ENCODE assay signal across 1 cellular context in the genomic region with DNA sequence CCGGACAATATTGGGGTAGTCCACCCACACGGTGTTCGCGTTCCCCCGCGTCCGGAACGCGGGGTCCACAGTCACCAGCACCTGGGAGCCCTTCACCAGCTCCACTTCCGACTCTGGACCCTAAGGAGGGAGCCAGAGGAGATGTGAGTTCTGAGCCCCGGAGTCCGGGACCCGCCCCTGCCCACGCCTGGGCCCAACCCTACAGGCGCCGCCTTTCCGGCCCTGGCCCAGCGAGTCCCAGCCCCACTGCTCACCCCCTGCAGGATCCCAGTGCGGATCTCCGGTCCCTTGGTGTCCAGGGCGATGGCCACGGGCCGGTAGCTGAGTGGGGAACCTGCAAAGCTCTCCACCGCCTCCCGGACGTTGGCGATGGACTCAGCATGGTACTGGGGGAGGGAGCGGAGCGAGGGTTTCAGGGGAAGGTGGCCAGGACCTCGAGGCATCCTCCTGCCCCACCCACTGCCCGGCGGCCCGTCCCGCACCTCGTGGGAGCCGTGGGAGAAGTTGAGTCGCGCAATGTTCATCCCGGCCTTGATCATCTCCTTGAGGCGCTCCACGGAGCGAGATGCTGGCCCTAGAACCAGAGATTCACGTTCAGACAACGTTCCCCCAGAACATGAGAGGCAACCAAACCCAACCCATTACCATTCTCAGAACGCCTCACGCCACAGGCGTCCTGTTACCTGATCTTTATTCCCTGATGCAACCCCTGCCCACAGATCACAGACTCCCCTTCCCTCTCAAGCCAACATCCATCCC.
TF ChIP-seq lines count a peak whose summit lies in the region.

No MANE protein-coding gene starts in this region.

TF ChIP-seq in A549, 52 proteins besides CTCF, POLR2A, EP300 and RAD21:
- TF ChIP-seq, protein P1, sequence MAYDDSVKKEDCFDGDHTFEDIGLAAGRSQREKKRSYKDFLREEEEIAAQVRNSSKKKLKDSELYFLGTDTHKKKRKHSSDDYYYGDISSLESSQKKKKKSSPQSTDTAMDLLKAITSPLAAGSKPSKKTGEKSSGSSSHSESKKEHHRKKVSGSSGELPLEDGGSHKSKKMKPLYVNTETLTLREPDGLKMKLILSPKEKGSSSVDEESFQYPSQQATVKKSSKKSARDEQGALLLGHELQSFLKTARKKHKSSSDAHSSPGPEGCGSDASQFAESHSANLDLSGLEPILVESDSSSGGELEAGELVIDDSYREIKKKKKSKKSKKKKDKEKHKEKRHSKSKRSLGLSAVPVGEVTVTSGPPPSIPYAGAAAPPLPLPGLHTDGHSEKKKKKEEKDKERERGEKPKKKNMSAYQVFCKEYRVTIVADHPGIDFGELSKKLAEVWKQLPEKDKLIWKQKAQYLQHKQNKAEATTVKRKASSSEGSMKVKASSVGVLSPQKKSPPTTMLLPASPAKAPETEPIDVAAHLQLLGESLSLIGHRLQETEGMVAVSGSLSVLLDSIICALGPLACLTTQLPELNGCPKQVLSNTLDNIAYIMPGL (CRISPR knock-in tag; IDR thresholded peaks at IDR 0.05; ENCODE audit: borderline replicate concordance): no peak
- TF ChIP-seq FOSL2 (IDR thresholded peaks at IDR 0.05): no peak
- no peak for TF ChIP-seq FOSL2 (CRISPR knock-in tag; IDR thresholded peaks at IDR 0.05)
- TF ChIP-seq NFE2L2 (conservative IDR thresholded peaks at IDR 0.05; ENCODE audit: low read length): no peak
- no peak for TF ChIP-seq BHLHE40 (IDR thresholded peaks at IDR 0.05; ENCODE audit: low read depth, low read length)
- TF ChIP-seq NPAS2 (CRISPR knock-in tag; IDR thresholded peaks at IDR 0.05; ENCODE audit: borderline replicate concordance): no peak
- TF ChIP-seq EHF (CRISPR knock-in tag; IDR thresholded peaks at IDR 0.05): no peak
- no peak for TF ChIP-seq RFX5 (IDR thresholded peaks at IDR 0.05)
- no peak for TF ChIP-seq JUNB (IDR thresholded peaks at IDR 0.05)
- TF ChIP-seq, protein P2, sequence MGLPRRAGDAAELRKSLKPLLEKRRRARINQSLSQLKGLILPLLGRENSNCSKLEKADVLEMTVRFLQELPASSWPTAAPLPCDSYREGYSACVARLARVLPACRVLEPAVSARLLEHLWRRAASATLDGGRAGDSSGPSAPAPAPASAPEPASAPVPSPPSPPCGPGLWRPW (IDR thresholded peaks at IDR 0.05): no peak
- no peak for TF ChIP-seq JUN (IDR thresholded peaks at IDR 0.05)
- TF ChIP-seq HOXA7 (CRISPR knock-in tag; IDR thresholded peaks at IDR 0.05): no peak
- TF ChIP-seq MAFK (IDR thresholded peaks at IDR 0.05; ENCODE audit: partially characterized antibody): no peak
- TF ChIP-seq HOXB5 (CRISPR knock-in tag; IDR thresholded peaks at IDR 0.05): no peak
- TF ChIP-seq KDM1A (IDR thresholded peaks at IDR 0.05; ENCODE audit: low read depth): no peak
- no peak for TF ChIP-seq HEYL (CRISPR knock-in tag; IDR thresholded peaks at IDR 0.05)
- no peak for TF ChIP-seq ZC3H11A (IDR thresholded peaks at IDR 0.05)
